ENCODE assay signal across 7 cellular contexts in genomic region chr7:75374519-75375363, GRCh38. TPM values are rescaled to one million over a fixed set of nuclear protein-coding genes. Genes with fewer than 3 reads are reported as not detected.
DNase-seq lines count a peak whose midpoint lies in the region; ATAC-seq and TF ChIP-seq lines count a peak whose summit lies in the region.
"Not testable (repeated sequence)": the region's sequence is repeated elsewhere in the genome, so short reads cannot be mapped to it uniquely, and the experiment has no call there.
"Had no signal": no experiment of that assay in that cellular context is flagged by ENCODE, and none has a peak within 500 bp of the region (broad histone marks: within the 10 kb centered on the region; RNA-seq: fewer than 3 reads in every experiment).

No MANE protein-coding gene starts in this region.

- DNase-seq in PC-3; activated naive CD8-positive, alpha-beta T cell treated with anti-CD3 and anti-CD28 coated beads, Interleukin-2, amount 50 U/mL, for 24 hours; left ventricle myocardium superior; right lobe of liver; sciatic nerve (ENCODE audit: low spot score): not testable (repeated sequence)

- not testable (repeated sequence) for H3K9me3 ChIP-seq in PC-3 (ENCODE audit: low read length); gastroesophageal sphincter; right lobe of liver

- CTCF ChIA-PET in PC-3 (lab: Charles Lee) = not testable (repeated sequence)

- not testable (repeated sequence) for H3K27me3 ChIP-seq in PC-3 (ENCODE audit: low read length); gastroesophageal sphincter; right lobe of liver

- H3K4me1 ChIP-seq in PC-3 (ENCODE audit: insufficient read depth, low read length); gastroesophageal sphincter; right lobe of liver: not testable (repeated sequence)

- no CpG with 5 or more reads among the region's 19 CpGs for WGBS in gastroesophageal sphincter (ENCODE audit: low coverage in 1 of 2), 2 donors
- WGBS in right lobe of liver (ENCODE audit: insufficient coverage, low coverage, low lambda C conversion rate, missing lambda C conversion rate) = no CpG with 5 or more reads among the region's 19 CpGs

- H3K4me3 ChIP-seq in PC-3 (ENCODE audit: low read length); gastroesophageal sphincter; right lobe of liver: not testable (repeated sequence)

- TF ChIP-seq EP300 in gastroesophageal sphincter (IDR thresholded peaks at IDR 0.05) = not testable (repeated sequence)

- not testable (repeated sequence) for H3K9me2 ChIP-seq in PC-3 (replicated peaks; ENCODE audit: low read length)

- not testable (repeated sequence) for H3K9ac ChIP-seq in PC-3 (ENCODE audit: low read length)

- POLR2A ChIA-PET in PC-3 (lab: Charles Lee; ENCODE audit: unreplicated experiment) = not testable (repeated sequence)

- not testable (repeated sequence) for H3K4me3 Mint-ChIP-seq in activated naive CD8-positive, alpha-beta T cell treated with anti-CD3 and anti-CD28 coated beads, Interleukin-2, amount 50 U/mL, for 24 hours

- TF ChIP-seq POLR2A in gastroesophageal sphincter (IDR thresholded peaks at IDR 0.05); right lobe of liver (IDR thresholded peaks at IDR 0.05): not testable (repeated sequence)

- ATAC-seq in PC-3 (peak; percentile 61), gastroesophageal sphincter (peak; percentile 28), left ventricle myocardium superior (peak; percentile 66), right lobe of liver (peak; percentile 20 to 50 (median 42)), sciatic nerve (peak; percentile 93)
- ATAC-seq in activated naive CD8-positive, alpha-beta T cell treated with anti-CD3 and anti-CD28 coated beads, Interleukin-2, amount 50 U/mL, for 24 hours = peak; percentile 46

- H3K27ac ChIP-seq in PC-3 (ENCODE audit: low read length); gastroesophageal sphincter; right lobe of liver: not testable (repeated sequence)

- H3K36me3 Mint-ChIP-seq in activated naive CD8-positive, alpha-beta T cell treated with anti-CD3 and anti-CD28 coated beads, Interleukin-2, amount 50 U/mL, for 24 hours (ENCODE audit: low read depth) = not testable (repeated sequence)

- H3K4me2 ChIP-seq in PC-3 (ENCODE audit: low read length) = not testable (repeated sequence)

- not testable (repeated sequence) for H4K20me1 ChIP-seq in PC-3 (ENCODE audit: low read length)

- not testable (repeated sequence) for H3K36me3 ChIP-seq in PC-3 (ENCODE audit: low read depth, low read length); gastroesophageal sphincter; right lobe of liver

- H3K79me2 ChIP-seq in PC-3 (ENCODE audit: low read length) = not testable (repeated sequence)

- not testable (repeated sequence) for H3K27me3 Mint-ChIP-seq in activated naive CD8-positive, alpha-beta T cell treated with anti-CD3 and anti-CD28 coated beads, Interleukin-2, amount 50 U/mL, for 24 hours

- not testable (repeated sequence) for H2AFZ ChIP-seq in PC-3 (ENCODE audit: low read length)

- intact Hi-C loops in PC-3 (cut with micrococcal nuclease); left ventricle myocardium superior (cut with micrococcal nuclease); right lobe of liver (cut with DNase I); sciatic nerve (cut with DNase I): not testable (repeated sequence)

- BruUV-seq in PC-3 (replicated peaks; lab: Mats Ljungman, UMichigan) = not testable (repeated sequence)

- H3F3A ChIP-seq in PC-3 (ENCODE audit: low read length, unreplicated experiment) = not testable (repeated sequence)

- H3K4me1 Mint-ChIP-seq in activated naive CD8-positive, alpha-beta T cell treated with anti-CD3 and anti-CD28 coated beads, Interleukin-2, amount 50 U/mL, for 24 hours = not testable (repeated sequence)

- H3K27ac Mint-ChIP-seq in activated naive CD8-positive, alpha-beta T cell treated with anti-CD3 and anti-CD28 coated beads, Interleukin-2, amount 50 U/mL, for 24 hours = not testable (repeated sequence)

- H3K9me3 Mint-ChIP-seq in activated naive CD8-positive, alpha-beta T cell treated with anti-CD3 and anti-CD28 coated beads, Interleukin-2, amount 50 U/mL, for 24 hours = not testable (repeated sequence)

- TF ChIP-seq CTCF in PC-3 (conservative IDR thresholded peaks at IDR 0.05; ENCODE audit: low read depth, low read length); gastroesophageal sphincter (IDR thresholded peaks at IDR 0.05); right lobe of liver (IDR thresholded peaks at IDR 0.05): not testable (repeated sequence)

RNA-seq across cellular contexts. Expression of gene TRIM73, which starts 20.7 kb away (rescaled TPM):
- 5.2 and 6.4 TPM in 2 replicates for total RNA-seq in PC-3 (2014; rRNA removed)
- total RNA-seq in gastroesophageal sphincter = 1 to 10 TPM in 2 of 4 donors, under 1 TPM in 1, not detected in 1; 0.94 to 5.4 (median 1.5) TPM
- total RNA-seq in left ventricle myocardium superior = 1.3 TPM
- total RNA-seq in right lobe of liver = 1 to 10 TPM in 4 of 6 experiments, under 1 TPM in 2; 0.31 to 4.7 (median 2.6) TPM
- 8.7 TPM for total RNA-seq in sciatic nerve
- total RNA-seq: HT1080 had no signal

Comparison
In these comparisons a context has a peak if more than half of its experiments do, and no peak if none do; other contexts are left out.
1. ATAC-seq: peak in every context shown above with its lines; median percentile 93 in sciatic nerve; 66 in left ventricle myocardium superior; 61 in PC-3; 46 in activated naive CD8-positive, alpha-beta T cell treated with anti-CD3 and anti-CD28 coated beads, Interleukin-2, amount 50 U/mL, for 24 hours; 42 in right lobe of liver; 28 in gastroesophageal sphincter.